ENCODE assay signal across 15 cellular contexts in the genomic region with DNA sequence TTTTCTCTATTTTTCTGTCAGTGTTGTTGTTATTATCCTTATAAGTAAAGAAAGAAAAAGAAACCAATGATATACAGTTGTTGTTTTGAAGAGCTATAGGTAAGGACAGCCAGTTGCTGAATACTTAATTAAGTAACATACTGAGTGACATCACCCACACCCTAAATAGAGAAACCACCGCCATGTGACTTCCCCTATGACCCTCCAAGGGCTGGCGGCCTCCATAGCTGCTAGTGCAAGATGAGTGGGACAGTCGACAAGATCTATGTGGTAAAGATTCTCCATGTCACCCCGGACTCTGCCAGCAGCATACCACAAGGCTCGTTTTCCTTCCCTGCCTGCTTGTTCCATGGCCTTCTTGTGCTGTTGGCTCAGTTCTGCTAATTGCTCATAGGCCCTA.
"Had no signal": no experiment of that assay in that cellular context is flagged by ENCODE, and none has a peak within 500 bp of the region (broad histone marks: within the 10 kb centered on the region; RNA-seq: fewer than 3 reads in every experiment).

No MANE protein-coding gene starts in this region.

- H3K9me3 ChIP-seq: ascending aorta, left lung, tibial artery, uterus had no signal

- ATAC-seq: left lung had no signal

- H3K27me3 ChIP-seq: ascending aorta, left lung, tibial artery, uterus had no signal

- DNase-seq: activated CD4-positive, alpha-beta T cell treated with anti-CD3 and anti-CD28 coated beads for 1 hour; activated CD4-positive, alpha-beta T cell treated with anti-CD3 and anti-CD28 coated beads, Interleukin-2, amount 50 U/mL, for 48 hours; activated naive CD4-positive, alpha-beta T cell treated with anti-CD3 and anti-CD28 coated beads for 36 hours; activated T-cell treated with anti-CD3 and anti-CD28 coated beads, Interleukin-2, amount 50 U/mL, for 1 hour; effector memory CD4-positive, alpha-beta T cell; kidney; left lung; stimulated activated CD4-positive, alpha-beta T cell treated with anti-CD3 and anti-CD28 coated beads, Interleukin-15, amount 100 ng/mL, for 24 hours; stimulated activated CD4-positive, alpha-beta T cell treated with anti-CD3 and anti-CD28 coated beads, Interleukin-4, amount 100 ng/mL, for 1 hour; stimulated activated naive CD4-positive, alpha-beta T cell; tibial artery; uterus had no signal

- H3K36me3 ChIP-seq: ascending aorta, left lung, tibial artery, uterus had no signal

- H3K27ac ChIP-seq: ascending aorta, left lung, tibial artery, uterus, VCaP had no signal

- H3K4me1 ChIP-seq: ascending aorta, left lung, tibial artery, uterus had no signal

- H3K4me3 ChIP-seq: ascending aorta, left lung, skin epidermis, tibial artery, uterus had no signal
